Comparison of ENCODE assay signal across 18 cellular contexts in genomic region chr18:48004577-48004976, GRCh38.
DNase-seq lines count a peak whose midpoint lies in the region; ATAC-seq, FAIRE-seq and TF ChIP-seq lines count a peak whose summit lies in the region.
"Had no signal": no experiment of that assay in that cellular context is flagged by ENCODE, and none has a peak within 500 bp of the region (broad histone marks: within the 10 kb centered on the region; RNA-seq: fewer than 3 reads in every experiment).

No MANE protein-coding gene starts in this region.

- no peak for ATAC-seq in HG02678 (IDR thresholded peaks at IDR 0.05; ENCODE audit: unreplicated experiment)
- no peak for ATAC-seq in stimulated activated effector memory CD8-positive, alpha-beta T cell treated with anti-CD3 and anti-CD28 coated beads, Interleukin-12 subunit alpha, Interleukin-12 subunit beta, amount 100 ng/mL, for 72 hours

- WGBS in mammary epithelial cell (ENCODE audit: low coverage, missing lambda C conversion rate) = 62% methylated on average over 2 of the region's 2 CpGs

- POLR2A ChIA-PET in MCF 10A (lab: Yijun Ruan, JAX) = interaction anchor here (0.7 to 1.3 kb wide), 4 partner anchors 13 to 75 kb away, joined by 3 read pairs; no protein-coding TSS in a partner anchor

- BruUV-seq in MCF 10A (replicated peaks; lab: Mats Ljungman, UMichigan) (no TSS peak), mammary epithelial cell (replicated peaks; lab: Mats Ljungman, UMichigan) (no TSS peak)

- H3K27ac Mint-ChIP-seq in MCF 10A (ENCODE audit: low read depth, unreplicated experiment) = no peak overlapping the region
- H3K27ac Mint-ChIP-seq in astrocyte (ENCODE audit: unreplicated experiment) = no peak overlapping the region
- H3K27ac Mint-ChIP-seq in stimulated activated effector memory CD8-positive, alpha-beta T cell treated with anti-CD3 and anti-CD28 coated beads, Interleukin-12 subunit alpha, Interleukin-12 subunit beta, amount 100 ng/mL, for 72 hours = no peak overlapping the region

- H3K27me3 Mint-ChIP-seq in MCF 10A (ENCODE audit: insufficient read depth, unreplicated experiment) (no peaks in the 10 kb centered on the region), astrocyte (ENCODE audit: low read depth, unreplicated experiment) (peaks cover 6% of the 10 kb centered on the region)

- H3K4me3 ChIP-seq in mammary epithelial cell (replicated peaks in 1 of 3; ENCODE audit: insufficient read depth in 1 of 3, low read depth in 2 of 3, low read length in 3 of 3) (no peak overlapping the region), astrocyte (ENCODE audit: insufficient read depth, low read depth, low read length) (no peak overlapping the region), MG63 (no peak overlapping the region)
- H3K4me3 ChIP-seq: coronary artery, right lobe of liver, upper lobe of right lung had no signal

- H3K4me1 ChIP-seq in mammary epithelial cell (ENCODE audit: insufficient read depth, low read length) = peaks cover 23% of the 10 kb centered on the region
- H3K4me1 ChIP-seq in astrocyte (ENCODE audit: insufficient read depth, low read length) = peaks cover 23% of the 10 kb centered on the region

- H3K79me2 ChIP-seq in mammary epithelial cell (ENCODE audit: insufficient read depth, low read length) = no peaks in the 10 kb centered on the region
- H3K79me2 ChIP-seq in astrocyte (ENCODE audit: insufficient read depth, low read length) = no peaks in the 10 kb centered on the region

- H3K4me2 ChIP-seq in mammary epithelial cell (ENCODE audit: insufficient read depth, low read depth, low read length) (no peak overlapping the region), astrocyte (ENCODE audit: low read length) (no peak overlapping the region)

- H3K36me3 Mint-ChIP-seq in MCF 10A (ENCODE audit: insufficient read depth, unreplicated experiment) = no peaks in the 10 kb centered on the region
- no peaks in the 10 kb centered on the region for H3K36me3 Mint-ChIP-seq in astrocyte (ENCODE audit: low read depth, unreplicated experiment)
- no peaks in the 10 kb centered on the region for H3K36me3 Mint-ChIP-seq in stimulated activated effector memory CD8-positive, alpha-beta T cell treated with anti-CD3 and anti-CD28 coated beads, Interleukin-12 subunit alpha, Interleukin-12 subunit beta, amount 100 ng/mL, for 72 hours
- H3K36me3 Mint-ChIP-seq: naive B cell had no signal

- H3K4me3 Mint-ChIP-seq in MCF 10A (ENCODE audit: unreplicated experiment) (no peak overlapping the region), astrocyte (ENCODE audit: unreplicated experiment) (no peak overlapping the region)
- H3K4me3 Mint-ChIP-seq in stimulated activated effector memory CD8-positive, alpha-beta T cell treated with anti-CD3 and anti-CD28 coated beads, Interleukin-12 subunit alpha, Interleukin-12 subunit beta, amount 100 ng/mL, for 72 hours = no peak overlapping the region

- TF ChIP-seq CTCF in MCF 10A (IDR thresholded peaks at IDR 0.05; ENCODE audit: unreplicated experiment) (no peak), mammary epithelial cell (conservative IDR thresholded peaks at IDR 0.05 in 1 of 2, IDR thresholded peaks at IDR 0.05 in 1 of 2; ENCODE audit: extremely low read depth in 1 of 2, insufficient read depth in 1 of 2, low read depth in 1 of 2, low read length in 2 of 2) (no peak), astrocyte (IDR thresholded peaks at IDR 0.05; ENCODE audit: insufficient read depth, low read depth, low read length) (no peak)

- CTCF ChIA-PET in MCF 10A (lab: Yijun Ruan, JAX) (interaction anchor here (0.6 to 1.9 kb wide), 8 partner anchors 14 to 1522 kb away, joined by 3 to 9 read pairs (median 3); no protein-coding TSS in a partner anchor), mammary epithelial cell (lab: Charles Lee; ENCODE audit: low non-redundant PET) (no interaction called here)

- no peaks in the 10 kb centered on the region for H4K20me1 ChIP-seq in mammary epithelial cell (ENCODE audit: insufficient read depth, low read length)
- no peaks in the 10 kb centered on the region for H4K20me1 ChIP-seq in astrocyte (ENCODE audit: insufficient read depth, low read length)

- H3K27ac ChIP-seq in mammary epithelial cell (ENCODE audit: insufficient read depth, low read depth, low read length) (no peak overlapping the region), astrocyte (ENCODE audit: low read depth, low read length) (no peak overlapping the region)
- H3K27ac ChIP-seq: coronary artery, right lobe of liver, upper lobe of right lung, WERI-Rb-1 had no signal

- H3K27me3 ChIP-seq in mammary epithelial cell (ENCODE audit: insufficient read depth, low read length) (no peaks in the 10 kb centered on the region), astrocyte (ENCODE audit: insufficient read depth, low read length) (no peaks in the 10 kb centered on the region), MG63 (no peaks in the 10 kb centered on the region)
- H3K27me3 ChIP-seq: right lobe of liver, upper lobe of right lung had no signal

- H3K4me1 Mint-ChIP-seq in MCF 10A (ENCODE audit: insufficient read depth, unreplicated experiment) (peaks cover 21% of the 10 kb centered on the region), astrocyte (ENCODE audit: low read depth, unreplicated experiment) (peaks cover 9% of the 10 kb centered on the region)
- peaks cover 8% of the 10 kb centered on the region for H3K4me1 Mint-ChIP-seq in stimulated activated effector memory CD8-positive, alpha-beta T cell treated with anti-CD3 and anti-CD28 coated beads, Interleukin-12 subunit alpha, Interleukin-12 subunit beta, amount 100 ng/mL, for 72 hours

- FAIRE-seq in astrocyte (lab: Jason Lieb, UNC) = no peak
- FAIRE-seq: keratinocyte had no signal

- in situ Hi-C loops in mammary epithelial cell (cut with MboI; ENCODE audit: low sequenced_read_pairs in 2 of 2) = loop anchor here in 1 of 2 donors (10.0 kb wide), 1 partner anchor 60 kb away; no protein-coding TSS in a partner anchor

- H3K9ac ChIP-seq in mammary epithelial cell (ENCODE audit: insufficient read depth, low read length) = no peak overlapping the region
- H3K9ac ChIP-seq in astrocyte (ENCODE audit: low read length) = peak overlapping the region; percentile 7

- H3K9me3 ChIP-seq in mammary epithelial cell (replicated peaks; ENCODE audit: insufficient read depth, low read length) (no peaks in the 10 kb centered on the region), astrocyte (ENCODE audit: insufficient read depth, low read depth, low read length) (no peaks in the 10 kb centered on the region), MG63 (no peaks in the 10 kb centered on the region)
- H3K9me3 ChIP-seq: right lobe of liver, upper lobe of right lung had no signal

- H3K9me3 Mint-ChIP-seq in MCF 10A (ENCODE audit: unreplicated experiment) = no peaks in the 10 kb centered on the region
- H3K9me3 Mint-ChIP-seq in astrocyte (ENCODE audit: unreplicated experiment) = no peaks in the 10 kb centered on the region
- H3K9me3 Mint-ChIP-seq in stimulated activated effector memory CD8-positive, alpha-beta T cell treated with anti-CD3 and anti-CD28 coated beads, Interleukin-12 subunit alpha, Interleukin-12 subunit beta, amount 100 ng/mL, for 72 hours = no peaks in the 10 kb centered on the region

- intact Hi-C loops in MCF 10A (cut with micrococcal nuclease) (loop anchor here (5.0 kb wide), 1 partner anchor 72 kb away; the partner anchor contains the start of gene SMAD2), mammary epithelial cell (cut with micrococcal nuclease) (no loop called here)

- H3K36me3 ChIP-seq in mammary epithelial cell (ENCODE audit: insufficient read depth, low read length) = no peaks in the 10 kb centered on the region
- H3K36me3 ChIP-seq in astrocyte (ENCODE audit: insufficient read depth, low read length) = no peaks in the 10 kb centered on the region
- H3K36me3 ChIP-seq in MG63 = no peaks in the 10 kb centered on the region
- H3K36me3 ChIP-seq: right lobe of liver, upper lobe of right lung, WERI-Rb-1 had no signal

- DNase-seq in MCF 10A (ENCODE audit: unreplicated experiment) (peak; percentile 35), mammary epithelial cell (no peak), NCI-H2171 treated with DMSO at 0.1 percent for 48 hours (lab: John Stamatoyannopoulos, UW) (peak; percentile 71), astrocyte (ENCODE audit: low read depth) (no peak), renal cortical epithelial cell (ENCODE audit: low read depth) (peak; percentile 18), MG63 (no peak)
- DNase-seq in stimulated activated effector memory CD8-positive, alpha-beta T cell treated with anti-CD3 and anti-CD28 coated beads, Interleukin-12 subunit alpha, Interleukin-12 subunit beta, amount 100 ng/mL, for 72 hours (ENCODE audit: low spot score in 2 of 2) = no peak
- DNase-seq: activated CD4-positive, alpha-beta T cell treated with anti-CD3 and anti-CD28 coated beads, Interleukin-2, amount 50 U/mL, for 1 hour; Calu3; naive B cell; NCI-H1436; right lobe of liver; stimulated activated CD4-positive, alpha-beta T cell treated with anti-CD3 and anti-CD28 coated beads, Interleukin-15, amount 100 ng/mL, for 24 hours; upper lobe of right lung; WERI-Rb-1 had no signal

- dilution Hi-C loops in mammary epithelial cell (cut with HindIII; ENCODE audit: low sequenced_read_pairs) = no loop called here

- H2AFZ ChIP-seq in mammary epithelial cell (ENCODE audit: low read depth, low read length) (no peak overlapping the region), astrocyte (ENCODE audit: low read depth, low read length) (no peak overlapping the region)

Comparison
In these comparisons a context has a peak if more than half of its experiments do, and no peak if none do; other contexts are left out.
1. DNase-seq: peak in MCF 10A (single experiment), NCI-H2171 treated with DMSO at 0.1 percent for 48 hours (single experiment) and renal cortical epithelial cell (single experiment); none in mammary epithelial cell (single experiment), astrocyte (single experiment), stimulated activated effector memory CD8-positive, alpha-beta T cell treated with anti-CD3 and anti-CD28 coated beads, Interleukin-12 subunit alpha, Interleukin-12 subunit beta, amount 100 ng/mL, for 72 hours (0 of 2) and MG63 (single experiment).